In genomic region chr6:143575440-143575839, GRCh38 we compare ENCODE assay signal across 8 cellular contexts.
DNase-seq lines count a peak whose midpoint lies in the region; ATAC-seq and TF ChIP-seq lines count a peak whose summit lies in the region.

No MANE protein-coding gene starts in this region.

- no peak for TF ChIP-seq POLR2A in GM18505 (IDR thresholded peaks at IDR 0.05; ENCODE audit: borderline replicate concordance, extremely low read depth, insufficient read depth, insufficient read length)

- ATAC-seq in GM18505 (IDR thresholded peaks at IDR 0.05; ENCODE audit: unreplicated experiment) = peak; percentile 73
- peak; percentile 89 for ATAC-seq in HG02981 (IDR thresholded peaks at IDR 0.05; ENCODE audit: unreplicated experiment)

- peak; percentile 78 for DNase-seq in AG20443 (ENCODE audit: low spot score)
- peak; percentile 10 for DNase-seq in NCI-H2029 (lab: John Stamatoyannopoulos, UW)
- DNase-seq in T-helper 2 cell = peak in 3 of 5 experiments; percentile 29 to 80 (median 51)
- peak; percentile 65 for DNase-seq in cerebellum (ENCODE audit: low spot score)
- DNase-seq in kidney tubule cell (ENCODE audit: low spot score) = peak; percentile 74
- peak; percentile 16 for DNase-seq in stimulated activated CD8-positive, alpha-beta memory T cell treated with anti-CD3 and anti-CD28 coated beads, Interleukin-15, amount 100 ng/mL, for 1 hour (ENCODE audit: low read depth)

Comparison
In these comparisons a context has a peak if more than half of its experiments do, and no peak if none do; other contexts are left out.
1. Peak in every context shown above with its lines: DNase-seq and ATAC-seq.
2. DNase-seq: peak in every context shown above with its lines; median percentile 78 in AG20443; 74 in kidney tubule cell; 65 in cerebellum; 51 in T-helper 2 cell; 16 in stimulated activated CD8-positive, alpha-beta memory T cell treated with anti-CD3 and anti-CD28 coated beads, Interleukin-15, amount 100 ng/mL, for 1 hour; 10 in NCI-H2029.